ENCODE assay signal across 19 cellular contexts in genomic region chr2:177075254-177075653, GRCh38.
"Had no signal": no experiment of that assay in that cellular context is flagged by ENCODE, and none has a peak within 500 bp of the region (broad histone marks: within the 10 kb centered on the region; RNA-seq: fewer than 3 reads in every experiment).

No MANE protein-coding gene starts in this region.

- H3K36me3 Mint-ChIP-seq: activated naive CD4-positive, alpha-beta T cell treated with anti-CD3 and anti-CD28 coated beads, Interleukin-2, amount 50 U/mL, for 24 hours; naive thymus-derived CD4-positive, alpha-beta T cell had no signal

- DNase-seq: activated CD4-positive, alpha-beta T cell treated with anti-CD3 and anti-CD28 coated beads, Interleukin-2, amount 10 ng/mL, durations not matched to agents 24 days and 14 days; activated CD4-positive, CD25-positive, alpha-beta regulatory T cell; activated CD8-positive, alpha-beta T cell treated with anti-CD3 and anti-CD28 coated beads for 36 hours; activated gamma-delta T cell; activated T-cell treated with anti-CD3 and anti-CD28 coated beads, Interleukin-2, amount 50 U/mL, for 1 hour; effector memory CD8-positive, alpha-beta T cell; esophagus squamous epithelium; mesenchymal stem cell; mucosa of descending colon; naive thymus-derived CD4-positive, alpha-beta T cell; right cardiac atrium; T-helper 1 cell; T-helper 9 cell; upper lobe of right lung had no signal

- H3K27ac Mint-ChIP-seq: activated CD4-positive, alpha-beta T cell treated with anti-CD3 and anti-CD28 coated beads, Interleukin-2, amount 10 ng/mL, durations not matched to agents 24 days and 14 days; activated CD8-positive, alpha-beta T cell treated with anti-CD3 and anti-CD28 coated beads for 36 hours; activated naive CD4-positive, alpha-beta T cell treated with anti-CD3 and anti-CD28 coated beads, Interleukin-2, amount 50 U/mL, for 24 hours; dendritic cell treated with granulocyte-macrophage colony-stimulating factor and Interleukin-4, amounts not matched to agents 40 ng/mL and 50 ng/mL, for 4 days; effector memory CD8-positive, alpha-beta T cell; naive thymus-derived CD4-positive, alpha-beta T cell had no signal

- H3K4me3 ChIP-seq: esophagus squamous epithelium, mucosa of descending colon, prostate gland, skin epidermis, thoracic aorta, upper lobe of right lung had no signal

- H3K27me3 Mint-ChIP-seq: dendritic cell treated with granulocyte-macrophage colony-stimulating factor and Interleukin-4, amounts not matched to agents 40 ng/mL and 50 ng/mL, for 4 days had no signal

- H3K4me1 Mint-ChIP-seq: activated CD4-positive, alpha-beta T cell treated with anti-CD3 and anti-CD28 coated beads, Interleukin-2, amount 10 ng/mL, durations not matched to agents 24 days and 14 days; activated naive CD4-positive, alpha-beta T cell treated with anti-CD3 and anti-CD28 coated beads, Interleukin-2, amount 50 U/mL, for 24 hours; naive thymus-derived CD4-positive, alpha-beta T cell had no signal

- H3K4me3 Mint-ChIP-seq: activated CD4-positive, alpha-beta T cell treated with anti-CD3 and anti-CD28 coated beads, Interleukin-2, amount 10 ng/mL, durations not matched to agents 24 days and 14 days; activated CD8-positive, alpha-beta T cell treated with anti-CD3 and anti-CD28 coated beads for 36 hours; activated naive CD4-positive, alpha-beta T cell treated with anti-CD3 and anti-CD28 coated beads, Interleukin-2, amount 50 U/mL, for 24 hours; dendritic cell treated with granulocyte-macrophage colony-stimulating factor and Interleukin-4, amounts not matched to agents 40 ng/mL and 50 ng/mL, for 4 days; effector memory CD8-positive, alpha-beta T cell; naive thymus-derived CD4-positive, alpha-beta T cell had no signal

- H3K9me3 Mint-ChIP-seq: activated CD4-positive, alpha-beta T cell treated with anti-CD3 and anti-CD28 coated beads, Interleukin-2, amount 10 ng/mL, durations not matched to agents 24 days and 14 days; activated CD8-positive, alpha-beta T cell treated with anti-CD3 and anti-CD28 coated beads for 36 hours; activated naive CD4-positive, alpha-beta T cell treated with anti-CD3 and anti-CD28 coated beads, Interleukin-2, amount 50 U/mL, for 24 hours; dendritic cell treated with granulocyte-macrophage colony-stimulating factor and Interleukin-4, amounts not matched to agents 40 ng/mL and 50 ng/mL, for 4 days; effector memory CD8-positive, alpha-beta T cell had no signal
